In genomic region chr7:138161600-138162081, GRCh38 we compare ENCODE assay signal across 8 cellular contexts.
A peak's percentile ranks its signal among the peaks of the same experiment; 100 is the strongest.
DNase-seq lines count a peak whose midpoint lies in the region; ATAC-seq, FAIRE-seq and TF ChIP-seq lines count a peak whose summit lies in the region.

No MANE protein-coding gene starts in this region.

- no peaks in the 10 kb centered on the region for H3K4me1 ChIP-seq in kidney (ENCODE audit: control insufficient read depth in 1 of 2, insufficient read depth in 1 of 2, low read depth in 1 of 2, low read length in 2 of 2)

- no peaks in the 10 kb centered on the region for H3K4me1 Mint-ChIP-seq in CD14-positive monocyte

- DNase-seq in CD14-positive monocyte (ENCODE audit: low spot score) (peak; percentile 78), NCI-H2227 (lab: John Stamatoyannopoulos, UW; ENCODE audit: unreplicated experiment) (peak; percentile 94), WERI-Rb-1 (peak; percentile 93), bronchial epithelial cell (ENCODE audit: low read depth) (peak; percentile 79), kidney (peak; percentile 84)
- DNase-seq in stimulated activated CD4-positive, alpha-beta T cell treated with anti-CD3 and anti-CD28 coated beads, Interleukin-2, amount 100 ng/mL, for 48 hours = peak; percentile 57 to 61

- intact Hi-C loops in CD14-positive monocyte (cut with micrococcal nuclease) = loop anchor here (2.0 to 5.0 kb wide), 2 partner anchors 575 to 576 kb away; no protein-coding TSS in a partner anchor
- intact Hi-C loops in kidney (cut with DNase I) = no loop called here

- H3K9me3 Mint-ChIP-seq in CD14-positive monocyte = peaks cover 11 to 28% (median 23%) of the 10 kb centered on the region in 7 donors

- ATAC-seq in GM19324 (IDR thresholded peaks at IDR 0.05; ENCODE audit: low FRiP score, unreplicated experiment) (peak; percentile 99), HG03354 (IDR thresholded peaks at IDR 0.05; ENCODE audit: poor library complexity, severe bottlenecking, unreplicated experiment) (peak; percentile 100)

- no peak overlapping the region for H3K27ac Mint-ChIP-seq in CD14-positive monocyte

- H3K36me3 Mint-ChIP-seq in CD14-positive monocyte = peaks cover 0 to 6% of the 10 kb centered on the region in 2 donors

- H3K4me3 Mint-ChIP-seq in CD14-positive monocyte = no peak overlapping the region

- H3K9ac ChIP-seq in kidney (ENCODE audit: low read length in 2 of 2) = no peak overlapping the region

- H3K27me3 ChIP-seq in WERI-Rb-1 (ENCODE audit: insufficient read depth, low read depth, severe bottlenecking) (no peaks in the 10 kb centered on the region), bronchial epithelial cell (ENCODE audit: control insufficient read depth, insufficient read depth, low read length) (no peaks in the 10 kb centered on the region)

- H3K27ac ChIP-seq in WERI-Rb-1 (no peak overlapping the region), kidney (ENCODE audit: low read depth in 2 of 2, low read length in 2 of 2) (no peak overlapping the region)

- FAIRE-seq in bronchial epithelial cell (lab: Jason Lieb, UNC) (peak; percentile 83), kidney (lab: Jason Lieb, UNC) (no peak)

- H3K4me3 ChIP-seq in WERI-Rb-1 (ENCODE audit: low read depth, low read length) (no peak overlapping the region), bronchial epithelial cell (ENCODE audit: low read depth, low read length) (no peak overlapping the region), kidney (ENCODE audit: low read length in 2 of 2) (peak overlapping the region in 1 of 2 donors; percentile 19)

- no peaks in the 10 kb centered on the region for H3K27me3 Mint-ChIP-seq in CD14-positive monocyte (ENCODE audit: low read depth in 3 of 3)

- H3K36me3 ChIP-seq in WERI-Rb-1 (no peaks in the 10 kb centered on the region), bronchial epithelial cell (ENCODE audit: control insufficient read depth, insufficient read depth, low read length) (no peaks in the 10 kb centered on the region), kidney (ENCODE audit: control insufficient read depth in 1 of 2, insufficient read depth in 2 of 2, low read length in 2 of 2) (no peaks in the 10 kb centered on the region)

- peak; percentile 72 for TF ChIP-seq CTCF in CD14-positive monocyte (IDR thresholded peaks at IDR 0.05)
- TF ChIP-seq CTCF in WERI-Rb-1 (IDR thresholded peaks at IDR 0.05; ENCODE audit: low read depth, low read length) = peak; percentile 77
- peak; percentile 74 for TF ChIP-seq CTCF in bronchial epithelial cell (IDR thresholded peaks at IDR 0.05; ENCODE audit: insufficient read depth, low read length, severe bottlenecking)
- peak; percentile 85 for TF ChIP-seq CTCF in kidney (IDR thresholded peaks at IDR 0.05; ENCODE audit: borderline replicate concordance, extremely low read depth, insufficient read depth)

- H3K9me3 ChIP-seq in WERI-Rb-1 (ENCODE audit: severe bottlenecking) = peaks cover 11% of the 10 kb centered on the region
- peaks cover 2 to 12% of the 10 kb centered on the region in 2 donors for H3K9me3 ChIP-seq in kidney (ENCODE audit: control insufficient read depth in 1 of 2, low read length in 2 of 2)
